ENCODE assay signal across 1 cellular context in the genomic region with DNA sequence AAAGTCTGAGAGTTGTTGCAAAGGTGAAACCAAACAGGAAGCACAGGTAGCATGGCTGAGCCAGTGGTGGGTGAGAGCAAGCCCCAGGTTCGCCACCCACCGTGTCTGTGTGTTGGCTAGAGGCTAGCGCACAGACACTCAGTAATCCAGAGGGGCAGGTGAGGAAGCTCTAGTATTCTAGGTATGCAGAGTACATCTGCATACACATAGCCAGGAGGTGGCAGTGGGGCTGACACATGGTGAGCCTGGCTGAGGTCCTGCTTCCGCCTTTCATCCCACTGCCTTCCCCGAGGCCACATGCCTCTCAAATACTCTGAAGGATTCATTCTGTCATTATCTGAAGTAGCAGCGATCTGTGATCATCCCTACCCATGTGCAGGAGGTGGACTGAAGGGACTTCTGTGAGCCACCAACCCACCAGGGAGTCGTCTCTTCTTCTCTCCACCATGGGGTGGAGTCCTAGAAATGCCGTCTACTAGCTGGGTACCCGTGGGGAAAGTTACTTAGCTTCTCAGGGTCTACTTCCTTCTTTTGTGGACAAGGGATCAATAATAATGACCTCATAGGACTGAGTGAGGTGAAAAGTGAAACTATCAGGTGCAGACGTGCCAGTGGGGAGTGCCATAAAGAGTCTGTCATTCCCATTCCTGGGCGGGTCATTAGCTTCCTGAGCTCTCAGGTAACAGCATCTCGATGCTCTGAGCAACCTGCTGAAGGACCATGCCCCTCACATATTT.
TF ChIP-seq lines count a peak whose summit lies in the region.

No MANE protein-coding gene starts in this region.

TF ChIP-seq in HCT116, 20 proteins besides CTCF, POLR2A, EP300 and RAD21 (continued from another document):
- no peak for TF ChIP-seq ELF1 (IDR thresholded peaks at IDR 0.05; ENCODE audit: borderline replicate concordance, low read depth)
- no peak for TF ChIP-seq TCF7L2 (IDR thresholded peaks at IDR 0.05; ENCODE audit: borderline replicate concordance, extremely low read depth, insufficient read depth, insufficient read length)
